ENCODE assay signal across 1 cellular context in genomic region chr3:195867631-195868335, GRCh38.
TF ChIP-seq lines count a peak whose summit lies in the region.

No MANE protein-coding gene starts in this region.

TF ChIP-seq in H1, 55 proteins besides CTCF, POLR2A, EP300 and RAD21 (continued from another document):
- no peak for TF ChIP-seq RNF2 (IDR thresholded peaks at IDR 0.05; ENCODE audit: borderline replicate concordance, low read depth, low read length, missing control alignments, poor library complexity, severe bottlenecking)
- no peak for TF ChIP-seq CHD2 (IDR thresholded peaks at IDR 0.05; ENCODE audit: low read length)
- TF ChIP-seq KDM4A (IDR thresholded peaks at IDR 0.05; ENCODE audit: low read depth, low read length, severe bottlenecking), result no peak
- no peak for TF ChIP-seq EGR1 (IDR thresholded peaks at IDR 0.05; ENCODE audit: borderline replicate concordance, low read depth, low read length)
- TF ChIP-seq NANOG (IDR thresholded peaks at IDR 0.05; ENCODE audit: insufficient read depth, low read depth, low read length, poor library complexity, severe bottlenecking), result no peak
- no peak for TF ChIP-seq CBX8 (IDR thresholded peaks at IDR 0.05; ENCODE audit: borderline replicate concordance, low read depth, low read length)
- TF ChIP-seq HDAC2 (IDR thresholded peaks at IDR 0.05; ENCODE audit: borderline replicate concordance in 1 of 2, low read depth in 2 of 2, low read length in 2 of 2), result no peak
- no peak for TF ChIP-seq RXRA (IDR thresholded peaks at IDR 0.05; ENCODE audit: insufficient read depth, low read depth, low read length)
- TF ChIP-seq SIRT6 (IDR thresholded peaks at IDR 0.05; ENCODE audit: low read length), result no peak
- TF ChIP-seq TEAD4 (IDR thresholded peaks at IDR 0.05; ENCODE audit: low read depth, low read length), result no peak
